8 cellular contexts compared by ENCODE assay signal in the genomic region with DNA sequence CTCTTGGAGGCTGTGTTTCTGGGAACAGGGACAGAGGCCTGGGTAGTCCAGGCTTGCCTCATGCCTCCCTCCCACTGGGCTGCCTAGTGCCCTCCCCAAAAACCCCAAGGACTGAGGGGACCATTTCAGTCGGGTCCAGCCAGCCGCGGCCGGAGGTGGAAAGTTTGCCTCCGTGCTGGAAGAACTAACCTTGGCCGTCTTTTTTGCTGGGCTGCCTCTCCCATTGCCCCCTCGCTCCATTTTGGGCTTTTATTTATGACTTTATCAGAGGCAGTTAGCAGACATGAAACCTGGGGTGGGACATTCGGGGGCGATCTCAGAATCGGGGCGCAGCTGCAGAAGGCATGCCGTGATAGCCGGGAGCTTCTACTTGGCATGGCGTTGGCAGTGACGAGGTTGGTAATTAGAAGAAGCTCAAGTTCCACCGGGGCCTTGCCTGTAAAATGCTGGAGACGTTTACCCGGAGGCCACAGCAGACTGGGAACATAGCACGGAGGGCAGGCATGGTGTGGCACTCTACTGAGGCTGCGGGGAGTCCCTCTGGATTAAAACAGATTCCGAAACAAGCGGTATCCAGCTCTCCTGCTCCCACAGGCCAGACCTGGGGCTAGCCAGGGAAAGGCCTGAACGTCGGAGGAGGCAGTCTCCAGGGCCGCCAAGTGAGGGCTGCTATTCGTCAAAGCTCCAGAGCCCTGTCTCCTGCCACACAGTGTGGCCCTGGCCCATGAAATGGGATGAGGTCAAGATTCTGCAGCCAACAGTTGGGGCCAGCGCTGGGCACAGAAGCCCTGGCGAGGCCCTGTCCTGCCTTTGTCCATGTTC.
A peak's percentile ranks its signal among the peaks of the same experiment; 100 is the strongest.
DNase-seq lines count a peak whose midpoint lies in the region; ATAC-seq and TF ChIP-seq lines count a peak whose summit lies in the region.

No MANE protein-coding gene starts in this region.

- ATAC-seq in RWPE2 (ENCODE audit: low read depth) (no peak), foreskin keratinocyte (no peak), sciatic nerve (no peak), HG03442 (IDR thresholded peaks at IDR 0.05; ENCODE audit: unreplicated experiment) (no peak)

- no peak for TF ChIP-seq CTCF in RWPE2 (IDR thresholded peaks at IDR 0.05; ENCODE audit: poor library complexity, severe bottlenecking)
- no peak for TF ChIP-seq CTCF in foreskin keratinocyte (conservative IDR thresholded peaks at IDR 0.05)

- H3K4me1 ChIP-seq in HAP-1 (peaks cover 31% of the 10 kb centered on the region), RWPE2 (ENCODE audit: insufficient read depth, poor library complexity, severe bottlenecking) (no peaks in the 10 kb centered on the region), foreskin keratinocyte (peaks cover 20% of the 10 kb centered on the region)

- intact Hi-C loops in sciatic nerve (cut with DNase I) = no loop called here

- no peaks in the 10 kb centered on the region for H3K9me3 ChIP-seq in HAP-1
- no peaks in the 10 kb centered on the region for H3K9me3 ChIP-seq in RWPE2 (ENCODE audit: severe bottlenecking)

- H3K27ac ChIP-seq in RWPE2 (ENCODE audit: poor library complexity, severe bottlenecking) = peak overlapping the region; percentile 99
- H3K27ac ChIP-seq in foreskin keratinocyte = peak overlapping the region; percentile 93

- H3K4me3 ChIP-seq in HAP-1 (peak overlapping the region; percentile 84), RWPE2 (ENCODE audit: severe bottlenecking) (peak overlapping the region; percentile 64)

- in situ Hi-C loops in HAP-1 (cut with MboI; ENCODE audit: low sequenced_read_pairs) = loop anchor here (10.0 kb wide), 1 partner anchor 59 kb away; no protein-coding TSS in a partner anchor

- H3K36me3 ChIP-seq in HAP-1 (replicated peaks) (peaks cover 61% of the 10 kb centered on the region), RWPE2 (ENCODE audit: low read depth) (peaks cover 65% of the 10 kb centered on the region)

- peak in 1 of 2 experiments; percentile 36 for DNase-seq in HAP-1 (ENCODE audit: low spot score in 2 of 2)
- DNase-seq in RWPE2 (ENCODE audit: low spot score) = peak; percentile 37
- DNase-seq in foreskin keratinocyte = peak in 1 of 2 donors; percentile 37
- peak; percentile 59 for DNase-seq in sciatic nerve (ENCODE audit: low spot score)
- DNase-seq in stimulated activated CD4-positive, alpha-beta T cell treated with anti-CD3 and anti-CD28 coated beads, Interleukin-1b, Interleukin-23, amount 100 ng/mL, for 48 hours = no peak
- DNase-seq in T-helper 9 cell = no peak
- DNase-seq in NCI-H1417 treated with DMSO at 0.1 percent for 48 hours (lab: John Stamatoyannopoulos, UW) = no peak

- H3K27me3 ChIP-seq in HAP-1 (ENCODE audit: low read depth) = no peaks in the 10 kb centered on the region
- H3K27me3 ChIP-seq in RWPE2 (ENCODE audit: insufficient read depth, poor library complexity, severe bottlenecking) = no peaks in the 10 kb centered on the region
- H3K27me3 ChIP-seq in foreskin keratinocyte = no peaks in the 10 kb centered on the region

Comparison
In these comparisons a context has a peak if more than half of its experiments do, and no peak if none do; other contexts are left out.
1. DNase-seq: peak in RWPE2 (single experiment) and sciatic nerve (single experiment); none in stimulated activated CD4-positive, alpha-beta T cell treated with anti-CD3 and anti-CD28 coated beads, Interleukin-1b, Interleukin-23, amount 100 ng/mL, for 48 hours (single experiment), T-helper 9 cell (single experiment) and NCI-H1417 treated with DMSO at 0.1 percent for 48 hours (single experiment).